8 cellular contexts compared by ENCODE assay signal in the genomic region with DNA sequence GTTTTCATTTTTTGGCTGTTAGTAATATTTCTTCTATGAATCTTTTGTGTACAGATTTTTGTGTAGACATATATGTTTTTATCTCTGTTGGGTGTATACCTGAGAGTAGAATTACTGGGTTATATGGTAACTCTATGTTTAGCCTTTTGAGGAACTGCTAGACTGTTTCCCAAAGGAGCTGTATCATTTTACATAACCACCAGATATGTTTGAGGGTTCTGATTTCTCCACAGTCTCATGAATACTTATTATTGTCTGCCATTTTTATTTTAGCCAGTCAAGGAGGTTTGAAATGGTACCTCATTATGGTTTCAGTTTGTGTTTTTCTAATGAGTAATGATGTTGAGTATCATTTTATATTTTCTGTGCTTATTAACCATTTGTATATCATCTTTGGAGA. TPM values are rescaled to one million over a fixed set of nuclear protein-coding genes. Genes with fewer than 3 reads are reported as not detected.
DNase-seq lines count a peak whose midpoint lies in the region; ATAC-seq and TF ChIP-seq lines count a peak whose summit lies in the region.

No MANE protein-coding gene starts in this region.

- H3K9me3 ChIP-seq in ectodermal cell (ENCODE audit: control insufficient read depth, low read length) (no peaks in the 10 kb centered on the region), esophagus squamous epithelium (no peaks in the 10 kb centered on the region)

- peak; percentile 64 for DNase-seq in NCI-H2107 treated with DMSO at 0.1 percent for 48 hours (lab: John Stamatoyannopoulos, UW; ENCODE audit: unreplicated experiment)
- DNase-seq in progenitor cell of endocrine pancreas (ENCODE audit: low spot score, unreplicated experiment), result no peak
- DNase-seq in EL, result no peak
- DNase-seq in esophagus squamous epithelium (lab: John Stamatoyannopoulos, UW), result no peak
- DNase-seq in RPMI8226, result no peak

- peak overlapping the region; percentile 96 for H3K27ac Mint-ChIP-seq in progenitor cell of endocrine pancreas

- H3K4me3 ChIP-seq in GM08714 (ENCODE audit: low read length), result peak overlapping the region; percentile 97; the same call in 1 of the 2 replicates
- H3K4me3 ChIP-seq in ectodermal cell (ENCODE audit: insufficient read depth, low read depth, low read length), result peak overlapping the region; percentile 77
- H3K4me3 ChIP-seq in esophagus squamous epithelium, result peak overlapping the region in 2 of 4 donors; percentile 78 to 92

- no peak for ATAC-seq in GM21526 (IDR thresholded peaks at IDR 0.05; ENCODE audit: low FRiP score, unreplicated experiment)

- peak overlapping the region; percentile 94 for H3K4me3 Mint-ChIP-seq in progenitor cell of endocrine pancreas (ENCODE audit: low read depth)

- intact Hi-C loops in esophagus squamous epithelium (cut with DNase I), result loop anchor here (10.0 kb wide), 2 partner anchors 71 to 151 kb away; a partner anchor contains a TSS

- no peak for TF ChIP-seq POLR2A in esophagus squamous epithelium (IDR thresholded peaks at IDR 0.05)

- H3K4me1 Mint-ChIP-seq in progenitor cell of endocrine pancreas (ENCODE audit: low read depth), result peaks cover 33% of the 10 kb centered on the region

- peaks cover 4% of the 10 kb centered on the region for H3K36me3 ChIP-seq in ectodermal cell (ENCODE audit: control insufficient read depth, insufficient read depth, low read length)
- peaks cover 0 to 14% (median 0%) of the 10 kb centered on the region in 3 donors for H3K36me3 ChIP-seq in esophagus squamous epithelium

- TF ChIP-seq CTCF in progenitor cell of endocrine pancreas (IDR thresholded peaks at IDR 0.05; ENCODE audit: unreplicated experiment), result no peak
- no peak for TF ChIP-seq CTCF in esophagus squamous epithelium (IDR thresholded peaks at IDR 0.05)

- H3K9me3 Mint-ChIP-seq in progenitor cell of endocrine pancreas (ENCODE audit: low read depth), result peaks cover 2% of the 10 kb centered on the region

- H3K4me1 ChIP-seq in ectodermal cell (ENCODE audit: control insufficient read depth, insufficient read depth, low read length) (peaks cover 9% of the 10 kb centered on the region), esophagus squamous epithelium (peaks cover 0 to 48% (median 12%) of the 10 kb centered on the region in 3 donors)

- peaks cover 8% of the 10 kb centered on the region for H3K36me3 Mint-ChIP-seq in progenitor cell of endocrine pancreas (ENCODE audit: insufficient read depth)

- H3K27me3 Mint-ChIP-seq in progenitor cell of endocrine pancreas, result no peaks in the 10 kb centered on the region

- no peaks in the 10 kb centered on the region for H3K27me3 ChIP-seq in ectodermal cell (ENCODE audit: control insufficient read depth, insufficient read depth, low read length, poor library complexity, severe bottlenecking)
- no peaks in the 10 kb centered on the region for H3K27me3 ChIP-seq in esophagus squamous epithelium

- H3K27ac ChIP-seq in ectodermal cell (ENCODE audit: insufficient read depth, low read depth, low read length, poor library complexity, severe bottlenecking), result no peak overlapping the region
- H3K27ac ChIP-seq in esophagus squamous epithelium, result peak overlapping the region in 2 of 4 donors; percentile 97 to 98

RNA-seq across cellular contexts. Expression of a gene that starts 1.9 kb away (rescaled TPM):
- polyA plus RNA-seq in ectodermal cell (2013, experiment 1 of 4), result 75.9 TPM
- polyA plus RNA-seq in ectodermal cell (2013, experiment 2 of 4), result 84.9 TPM
- 64.2 TPM for polyA plus RNA-seq in ectodermal cell (2013, experiment 3 of 4)
- 70.6 TPM for polyA plus RNA-seq in ectodermal cell (2013, experiment 4 of 4)
- total RNA-seq in progenitor cell of endocrine pancreas (78.0 and 85.2 TPM in 2 replicates), esophagus squamous epithelium (10 to 100 TPM in 3 of 4 donors, 1 to 10 TPM in 1; 9.4 to 31.1 (median 18.7) TPM)
